ENCODE assay signal across 12 cellular contexts in genomic region chr12:131775904-131776889, GRCh38. TPM values are rescaled to one million over a fixed set of nuclear protein-coding genes. Genes with fewer than 3 reads are reported as not detected.
DNase-seq lines count a peak whose midpoint lies in the region; ATAC-seq and TF ChIP-seq lines count a peak whose summit lies in the region.
"Had no signal": no experiment of that assay in that cellular context is flagged by ENCODE, and none has a peak within 500 bp of the region (broad histone marks: within the 10 kb centered on the region; RNA-seq: fewer than 3 reads in every experiment).

No MANE protein-coding gene starts in this region.

- H3K27ac Mint-ChIP-seq in activated T-cell treated with anti-CD3 and anti-CD28 coated beads, Interleukin-2, amount 50 U/mL, for 24 hours = peak overlapping the region; percentile 74
- H3K27ac Mint-ChIP-seq in activated CD8-positive, alpha-beta T cell treated with anti-CD3 and anti-CD28 coated beads, Interleukin-2, amount 10 ng/mL, durations not matched to agents 7 days and 5 days = no peak overlapping the region
- H3K27ac Mint-ChIP-seq in Calu3 (ENCODE audit: unreplicated experiment) = no peak overlapping the region

- WGBS in spleen, 5 donors = 66 to 82% (median 73%) methylated on average over 19 of the region's 19 CpGs
- 91% methylated on average over 19 of the region's 19 CpGs for WGBS in right cardiac atrium
- 89 to 93% (median 91%) methylated on average over 19 of the region's 19 CpGs for WGBS in heart left ventricle, 4 donors

- no peaks in the 10 kb centered on the region for H3K27me3 ChIP-seq in spleen (replicated peaks in 1 of 7)
- H3K27me3 ChIP-seq in right cardiac atrium (ENCODE audit: control insufficient read depth, insufficient read depth) = no peaks in the 10 kb centered on the region
- no peaks in the 10 kb centered on the region for H3K27me3 ChIP-seq in heart left ventricle

- no peaks in the 10 kb centered on the region for H3K9me3 Mint-ChIP-seq in activated T-cell treated with anti-CD3 and anti-CD28 coated beads, Interleukin-2, amount 50 U/mL, for 24 hours
- H3K9me3 Mint-ChIP-seq in activated CD8-positive, alpha-beta T cell treated with anti-CD3 and anti-CD28 coated beads, Interleukin-2, amount 10 ng/mL, durations not matched to agents 7 days and 5 days (ENCODE audit: insufficient read depth) = no peaks in the 10 kb centered on the region
- no peaks in the 10 kb centered on the region for H3K9me3 Mint-ChIP-seq in Calu3 (ENCODE audit: low read depth, unreplicated experiment)
- H3K9me3 Mint-ChIP-seq: neural crest cell had no signal

- no peaks in the 10 kb centered on the region for H3K9me3 ChIP-seq in spleen
- no peaks in the 10 kb centered on the region for H3K9me3 ChIP-seq in right cardiac atrium (ENCODE audit: control insufficient read depth, low read length)
- H3K9me3 ChIP-seq in heart left ventricle = no peaks in the 10 kb centered on the region

- TF ChIP-seq CTCF in spleen (IDR thresholded peaks at IDR 0.05 in 8 of 11, conservative IDR thresholded peaks at IDR 0.05 in 3 of 11) (no peak), Calu3 (IDR thresholded peaks at IDR 0.05; ENCODE audit: unreplicated experiment) (no peak), heart left ventricle (IDR thresholded peaks at IDR 0.05) (no peak)

- intact Hi-C loops in spleen (cut with DNase I; ENCODE audit: low total_unique reads) = no loop called here
- intact Hi-C loops in Calu3 (cut with micrococcal nuclease; ENCODE audit: unreplicated experiment) = no loop called here
- intact Hi-C loops in right cardiac atrium (cut with DNase I) = no loop called here
- intact Hi-C loops in heart left ventricle (cut with DNase I) = no loop called here

- H3K4me3 ChIP-seq in spleen = no peak overlapping the region
- no peak overlapping the region for H3K4me3 ChIP-seq in right cardiac atrium (ENCODE audit: low read length)
- no peak overlapping the region for H3K4me3 ChIP-seq in heart left ventricle

- H3K27ac ChIP-seq in spleen = peak overlapping the region in 5 of 8 donors; percentile 11 to 74 (median 51)
- no peak overlapping the region for H3K27ac ChIP-seq in right cardiac atrium (ENCODE audit: low read length)
- no peak overlapping the region for H3K27ac ChIP-seq in heart left ventricle

- TF ChIP-seq POLR2A in spleen (IDR thresholded peaks at IDR 0.05) = no peak
- TF ChIP-seq POLR2A in heart left ventricle (IDR thresholded peaks at IDR 0.05) = no peak

- no peak for DNase-seq in activated T-cell treated with anti-CD3 and anti-CD28 coated beads, Interleukin-2, amount 50 U/mL, for 24 hours
- DNase-seq in activated T-cell treated with anti-CD3 and anti-CD28 coated beads, Interleukin-2, amount 50 U/mL, for 48 hours = no peak
- DNase-seq in activated CD8-positive, alpha-beta T cell treated with anti-CD3 and anti-CD28 coated beads, Interleukin-2, amount 10 ng/mL, durations not matched to agents 7 days and 5 days = no peak
- DNase-seq in spleen (peak; percentile 71), Calu3 (no peak), right cardiac atrium (no peak), heart left ventricle (no peak)
- DNase-seq: NCI-H1092; SIG-M5; stimulated activated CD4-positive, alpha-beta T cell treated with anti-CD3 and anti-CD28 coated beads, Interleukin-4, amount 100 ng/mL, for 24 hours had no signal

- peaks cover 7 to 56% (median 38%) of the 10 kb centered on the region in 6 donors for H3K4me1 ChIP-seq in spleen
- H3K4me1 ChIP-seq in right cardiac atrium (ENCODE audit: control insufficient read depth, insufficient read depth, low read length) = no peaks in the 10 kb centered on the region
- peaks cover 0 to 16% (median 0%) of the 10 kb centered on the region in 12 donors for H3K4me1 ChIP-seq in heart left ventricle

- POLR2A ChIA-PET in activated CD8-positive, alpha-beta T cell treated with anti-CD3 and anti-CD28 coated beads, Interleukin-2, amount 10 ng/mL, durations not matched to agents 7 days and 5 days (lab: Charles Lee) = interaction anchor here (0.6 kb wide), 1 partner anchor 355 kb away, joined by 4 read pairs; no protein-coding TSS in a partner anchor

- peaks cover 92% of the 10 kb centered on the region for H3K36me3 Mint-ChIP-seq in activated T-cell treated with anti-CD3 and anti-CD28 coated beads, Interleukin-2, amount 50 U/mL, for 24 hours (ENCODE audit: low read depth)
- H3K36me3 Mint-ChIP-seq in activated CD8-positive, alpha-beta T cell treated with anti-CD3 and anti-CD28 coated beads, Interleukin-2, amount 10 ng/mL, durations not matched to agents 7 days and 5 days (ENCODE audit: low read depth) = peaks cover 54% of the 10 kb centered on the region
- peaks cover 34% of the 10 kb centered on the region for H3K36me3 Mint-ChIP-seq in Calu3 (ENCODE audit: insufficient read depth, unreplicated experiment)

- H3K36me3 ChIP-seq in spleen (peaks cover 0 to 100% (median 50%) of the 10 kb centered on the region in 6 donors), heart left ventricle (peaks cover 3 to 93% (median 80%) of the 10 kb centered on the region in 9 donors)

- no TSS peak for BruUV-seq in Calu3 (replicated peaks; lab: Mats Ljungman, UMichigan)

- H3K4me1 Mint-ChIP-seq in activated T-cell treated with anti-CD3 and anti-CD28 coated beads, Interleukin-2, amount 50 U/mL, for 24 hours (ENCODE audit: low read depth) = peaks cover 42% of the 10 kb centered on the region
- peaks cover 24% of the 10 kb centered on the region for H3K4me1 Mint-ChIP-seq in activated CD8-positive, alpha-beta T cell treated with anti-CD3 and anti-CD28 coated beads, Interleukin-2, amount 10 ng/mL, durations not matched to agents 7 days and 5 days (ENCODE audit: low read depth)
- no peaks in the 10 kb centered on the region for H3K4me1 Mint-ChIP-seq in Calu3 (ENCODE audit: low read depth, unreplicated experiment)
- H3K4me1 Mint-ChIP-seq: neural crest cell had no signal

- no peak overlapping the region for H3K4me3 Mint-ChIP-seq in activated T-cell treated with anti-CD3 and anti-CD28 coated beads, Interleukin-2, amount 50 U/mL, for 24 hours
- no peak overlapping the region for H3K4me3 Mint-ChIP-seq in activated CD8-positive, alpha-beta T cell treated with anti-CD3 and anti-CD28 coated beads, Interleukin-2, amount 10 ng/mL, durations not matched to agents 7 days and 5 days
- H3K4me3 Mint-ChIP-seq in Calu3 (ENCODE audit: low read depth, unreplicated experiment) = no peak overlapping the region
- H3K4me3 Mint-ChIP-seq: neural crest cell had no signal

- CTCF ChIA-PET in activated CD8-positive, alpha-beta T cell treated with anti-CD3 and anti-CD28 coated beads, Interleukin-2, amount 10 ng/mL, durations not matched to agents 7 days and 5 days (lab: Charles Lee) = interaction anchor here (1.0 kb wide), 1 partner anchor 40 kb away, joined by 3 read pairs; no protein-coding TSS in a partner anchor
- CTCF ChIA-PET in Calu3 (lab: Charles Lee) = interaction anchor here (0.7 kb wide), 1 partner anchor 810 kb away, joined by 4 read pairs; no protein-coding TSS in a partner anchor

- ATAC-seq in HG02642 (IDR thresholded peaks at IDR 0.05; ENCODE audit: poor library complexity, unreplicated experiment) (peak; percentile 47), right cardiac atrium (no peak), heart left ventricle (no peak)
- ATAC-seq in activated CD8-positive, alpha-beta T cell treated with anti-CD3 and anti-CD28 coated beads, Interleukin-2, amount 10 ng/mL, durations not matched to agents 7 days and 5 days = peak; percentile 36

- no peaks in the 10 kb centered on the region for H3K27me3 Mint-ChIP-seq in activated T-cell treated with anti-CD3 and anti-CD28 coated beads, Interleukin-2, amount 50 U/mL, for 24 hours
- no peaks in the 10 kb centered on the region for H3K27me3 Mint-ChIP-seq in activated CD8-positive, alpha-beta T cell treated with anti-CD3 and anti-CD28 coated beads, Interleukin-2, amount 10 ng/mL, durations not matched to agents 7 days and 5 days (ENCODE audit: low read depth)
- no peaks in the 10 kb centered on the region for H3K27me3 Mint-ChIP-seq in Calu3 (ENCODE audit: unreplicated experiment)

RNA-seq across cellular contexts. Expression of gene MMP17, which starts 52.0 kb away (rescaled TPM):
- total RNA-seq in activated CD8-positive, alpha-beta T cell treated with anti-CD3 and anti-CD28 coated beads, Interleukin-2, amount 10 ng/mL, durations not matched to agents 7 days and 5 days = not detected
- total RNA-seq in spleen (1 to 10 TPM; 1.4 to 4.7 (median 3.2) TPM), Calu3 (2022) (0.61 and 1.4 TPM in 2 replicates), right cardiac atrium (1 to 10 TPM in 3 of 4 donors, under 1 TPM in 1; 0.89 to 1.4 (median 1.2) TPM), heart left ventricle (1 to 10 TPM in 6 of 9 donors, under 1 TPM in 3; 0.28 to 2.1 (median 1.2) TPM)
- polyA plus RNA-seq in spleen (1 to 10 TPM; 2.7 to 8.4 (median 4.3) TPM), right cardiac atrium (2.4 TPM), heart left ventricle (1 to 10 TPM; 1.5 to 2.0 TPM)

Comparison
In these comparisons a context has a peak if more than half of its experiments do, and no peak if none do; other contexts are left out.
1. ATAC-seq: peak in HG02642 (single experiment) and activated CD8-positive, alpha-beta T cell treated with anti-CD3 and anti-CD28 coated beads, Interleukin-2, amount 10 ng/mL, durations not matched to agents 7 days and 5 days (single experiment); none in right cardiac atrium (0 of 2) and heart left ventricle (0 of 4).
2. H3K27ac ChIP-seq: peak in spleen (5 of 8); none in right cardiac atrium (single experiment) and heart left ventricle (0 of 12).